ENCODE assay signal across 21 cellular contexts in the genomic region with DNA sequence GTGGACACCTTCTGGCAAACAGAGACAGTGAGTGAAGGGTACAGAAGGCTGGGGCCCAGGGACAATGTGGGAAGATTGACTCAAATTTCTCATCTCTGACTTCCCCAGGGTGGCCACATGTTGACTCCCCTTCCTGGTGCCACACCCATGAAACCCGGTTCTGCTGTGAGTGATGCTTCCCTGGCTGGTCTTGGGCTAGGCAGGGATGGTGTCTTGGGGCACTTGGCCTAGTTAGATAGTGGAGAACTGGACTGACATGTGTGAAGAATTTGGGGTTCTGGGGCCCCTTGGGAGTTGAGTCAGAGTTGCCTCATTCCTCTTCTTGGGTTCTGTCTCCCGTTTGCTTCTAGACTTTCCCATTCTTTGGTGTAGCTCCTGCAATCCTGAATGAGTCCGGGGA. TPM values are rescaled to one million over a fixed set of nuclear protein-coding genes. Genes with fewer than 3 reads are reported as not detected.
DNase-seq lines count a peak whose midpoint lies in the region; ATAC-seq and TF ChIP-seq lines count a peak whose summit lies in the region.
"Had no signal": no experiment of that assay in that cellular context is flagged by ENCODE, and none has a peak within 500 bp of the region (broad histone marks: within the 10 kb centered on the region; RNA-seq: fewer than 3 reads in every experiment).

No MANE protein-coding gene starts in this region.

- H2AFZ ChIP-seq in OCI-LY7 (ENCODE audit: low read length): no peak overlapping the region

- no TSS peak for BruUV-seq in OCI-LY7 (replicated peaks; lab: Mats Ljungman, UMichigan)

- no peak overlapping the region for H3K4me2 ChIP-seq in OCI-LY7 (ENCODE audit: low read length)

- CTCF ChIA-PET in activated CD4-positive, alpha-beta memory T cell treated with anti-CD3 and anti-CD28 coated beads for 36 hours (lab: Charles Lee): interaction anchor here (1.1 kb wide), 1 partner anchor 51 kb away, joined by 3 read pairs; no protein-coding TSS in a partner anchor
- CTCF ChIA-PET in activated CD4-positive, alpha-beta memory T cell treated with anti-CD3 and anti-CD28 coated beads, Interleukin-2, amount 10 ng/mL, durations not matched to agents 7 days and 5 days (lab: Charles Lee): no interaction called here
- CTCF ChIA-PET in OCI-LY7 (lab: Charles Lee; ENCODE audit: unreplicated experiment): no interaction called here

- no peak overlapping the region for H3K4me3 ChIP-seq in skeletal muscle tissue (ENCODE audit: low read length in 3 of 3)
- H3K4me3 ChIP-seq in OCI-LY7 (ENCODE audit: low read depth, low read length, poor library complexity, severe bottlenecking): no peak overlapping the region
- H3K4me3 ChIP-seq: A549, prostate gland had no signal

- POLR2A ChIA-PET in activated CD4-positive, alpha-beta memory T cell treated with anti-CD3 and anti-CD28 coated beads for 36 hours (lab: Charles Lee): no interaction called here
- POLR2A ChIA-PET in activated CD4-positive, alpha-beta memory T cell treated with anti-CD3 and anti-CD28 coated beads, Interleukin-2, amount 10 ng/mL, durations not matched to agents 7 days and 5 days (lab: Charles Lee): no interaction called here
- POLR2A ChIA-PET in OCI-LY7 (lab: Charles Lee): interaction anchor here (0.6 kb wide), 1 partner anchor 13 kb away, joined by 6 read pairs; no protein-coding TSS in a partner anchor

- H3K36me3 Mint-ChIP-seq in activated CD4-positive, alpha-beta memory T cell treated with anti-CD3 and anti-CD28 coated beads for 36 hours: peaks cover 19% of the 10 kb centered on the region
- peaks cover 55% of the 10 kb centered on the region for H3K36me3 Mint-ChIP-seq in activated CD4-positive, alpha-beta memory T cell treated with anti-CD3 and anti-CD28 coated beads, Interleukin-2, amount 10 ng/mL, durations not matched to agents 7 days and 5 days (ENCODE audit: low read depth)
- H3K36me3 Mint-ChIP-seq in activated T-helper 17 cell treated with anti-CD3 and anti-CD28 coated beads, Interleukin-2, amount 50 U/mL, for 72 hours (ENCODE audit: low read depth): peaks cover 12% of the 10 kb centered on the region

- ATAC-seq in activated T-helper 17 cell treated with anti-CD3 and anti-CD28 coated beads, Interleukin-2, amount 50 U/mL, for 72 hours (replicated peaks): peak; percentile 56
- ATAC-seq: A549; effector memory CD8-positive, alpha-beta T cell had no signal

- H3K4me3 Mint-ChIP-seq in activated CD4-positive, alpha-beta memory T cell treated with anti-CD3 and anti-CD28 coated beads for 36 hours: no peak overlapping the region
- no peak overlapping the region for H3K4me3 Mint-ChIP-seq in activated CD4-positive, alpha-beta memory T cell treated with anti-CD3 and anti-CD28 coated beads, Interleukin-2, amount 10 ng/mL, durations not matched to agents 7 days and 5 days
- H3K4me3 Mint-ChIP-seq in activated T-helper 17 cell treated with anti-CD3 and anti-CD28 coated beads, Interleukin-2, amount 50 U/mL, for 72 hours: no peak overlapping the region
- H3K4me3 Mint-ChIP-seq: CD4-positive, alpha-beta T cell; effector memory CD8-positive, alpha-beta T cell had no signal

- H3K27ac ChIP-seq in skeletal muscle tissue (ENCODE audit: low read depth, low read length): peak overlapping the region; percentile 86
- no peak overlapping the region for H3K27ac ChIP-seq in OCI-LY7 (ENCODE audit: low read depth, low read length, poor library complexity, severe bottlenecking)
- H3K27ac ChIP-seq: prostate gland had no signal

- DNase-seq in activated CD4-positive, alpha-beta memory T cell treated with anti-CD3 and anti-CD28 coated beads for 36 hours: peak; percentile 52
- no peak for DNase-seq in activated CD4-positive, alpha-beta memory T cell treated with anti-CD3 and anti-CD28 coated beads, Interleukin-2, amount 10 ng/mL, durations not matched to agents 7 days and 5 days
- DNase-seq in AG08395 (ENCODE audit: low spot score) (peak; percentile 12), OCI-LY7 (ENCODE audit: low spot score) (no peak), DMS79 (lab: John Stamatoyannopoulos, UW) (no peak), NCI-H2107 (lab: John Stamatoyannopoulos, UW) (no peak)
- DNase-seq: activated naive CD4-positive, alpha-beta T cell; CD4-positive, alpha-beta T cell; DND-41; effector memory CD8-positive, alpha-beta T cell; Kasumi-1; kidney glomerular epithelial cell; midbrain; NCI-H1092 treated with DMSO at 0.1 percent for 48 hours; NCI-H524 treated with DMSO at 0.1 percent for 48 hours; SHP77 treated with DMSO at 0.1 percent for 48 hours; stimulated activated CD4-positive, alpha-beta T cell treated with anti-CD3 and anti-CD28 coated beads, Interleukin-12 subunit alpha, Interleukin-12 subunit beta, amount 100 ng/mL, for 4 hours had no signal

- peaks cover 47% of the 10 kb centered on the region for H3K4me1 Mint-ChIP-seq in activated CD4-positive, alpha-beta memory T cell treated with anti-CD3 and anti-CD28 coated beads for 36 hours (ENCODE audit: low read depth)
- H3K4me1 Mint-ChIP-seq in activated CD4-positive, alpha-beta memory T cell treated with anti-CD3 and anti-CD28 coated beads, Interleukin-2, amount 10 ng/mL, durations not matched to agents 7 days and 5 days: peaks cover 60% of the 10 kb centered on the region
- peaks cover 31% of the 10 kb centered on the region for H3K4me1 Mint-ChIP-seq in activated T-helper 17 cell treated with anti-CD3 and anti-CD28 coated beads, Interleukin-2, amount 50 U/mL, for 72 hours

- no peak for TF ChIP-seq CTCF in OCI-LY7 (conservative IDR thresholded peaks at IDR 0.05; ENCODE audit: low read length)

- no peaks in the 10 kb centered on the region for H3K27me3 Mint-ChIP-seq in activated CD4-positive, alpha-beta memory T cell treated with anti-CD3 and anti-CD28 coated beads for 36 hours
- H3K27me3 Mint-ChIP-seq in activated CD4-positive, alpha-beta memory T cell treated with anti-CD3 and anti-CD28 coated beads, Interleukin-2, amount 10 ng/mL, durations not matched to agents 7 days and 5 days: no peaks in the 10 kb centered on the region
- H3K27me3 Mint-ChIP-seq in activated T-helper 17 cell treated with anti-CD3 and anti-CD28 coated beads, Interleukin-2, amount 50 U/mL, for 72 hours: no peaks in the 10 kb centered on the region
- H3K27me3 Mint-ChIP-seq: CD4-positive, alpha-beta T cell; effector memory CD8-positive, alpha-beta T cell had no signal

- H3K36me3 ChIP-seq in skeletal muscle tissue (ENCODE audit: control insufficient read depth in 3 of 3, insufficient read depth in 3 of 3, low read length in 3 of 3) (peaks cover 39 to 59% (median 52%) of the 10 kb centered on the region in 3 donors), OCI-LY7 (ENCODE audit: insufficient read depth, low read length) (peaks cover 6% of the 10 kb centered on the region; the same call in 1 of the 2 replicates)
- H3K36me3 ChIP-seq: prostate gland had no signal

- H3K9me2 ChIP-seq in OCI-LY7 (ENCODE audit: insufficient read depth, low read length): no peaks in the 10 kb centered on the region

- H3K27ac Mint-ChIP-seq in activated CD4-positive, alpha-beta memory T cell treated with anti-CD3 and anti-CD28 coated beads for 36 hours: no peak overlapping the region
- no peak overlapping the region for H3K27ac Mint-ChIP-seq in activated CD4-positive, alpha-beta memory T cell treated with anti-CD3 and anti-CD28 coated beads, Interleukin-2, amount 10 ng/mL, durations not matched to agents 7 days and 5 days
- no peak overlapping the region for H3K27ac Mint-ChIP-seq in activated T-helper 17 cell treated with anti-CD3 and anti-CD28 coated beads, Interleukin-2, amount 50 U/mL, for 72 hours
- H3K27ac Mint-ChIP-seq: CD4-positive, alpha-beta T cell; effector memory CD8-positive, alpha-beta T cell had no signal

- no peaks in the 10 kb centered on the region for H3K9me3 Mint-ChIP-seq in activated CD4-positive, alpha-beta memory T cell treated with anti-CD3 and anti-CD28 coated beads for 36 hours
- peaks cover 2% of the 10 kb centered on the region for H3K9me3 Mint-ChIP-seq in activated CD4-positive, alpha-beta memory T cell treated with anti-CD3 and anti-CD28 coated beads, Interleukin-2, amount 10 ng/mL, durations not matched to agents 7 days and 5 days
- H3K9me3 Mint-ChIP-seq in activated T-helper 17 cell treated with anti-CD3 and anti-CD28 coated beads, Interleukin-2, amount 50 U/mL, for 72 hours: no peaks in the 10 kb centered on the region
- H3K9me3 Mint-ChIP-seq: CD4-positive, alpha-beta T cell; effector memory CD8-positive, alpha-beta T cell had no signal

- H3K9me3 ChIP-seq in skeletal muscle tissue (ENCODE audit: control insufficient read depth in 3 of 3, low read length in 3 of 3) (no peaks in the 10 kb centered on the region), OCI-LY7 (ENCODE audit: low read length) (no peaks in the 10 kb centered on the region)
- H3K9me3 ChIP-seq: prostate gland had no signal

- H3K27me3 ChIP-seq in skeletal muscle tissue (ENCODE audit: control insufficient read depth in 3 of 3, insufficient read depth in 3 of 3, low read length in 3 of 3): no peaks in the 10 kb centered on the region

- intact Hi-C loops in activated CD4-positive, alpha-beta memory T cell treated with anti-CD3 and anti-CD28 coated beads for 36 hours (cut with micrococcal nuclease): no loop called here
- intact Hi-C loops in OCI-LY7 (cut with micrococcal nuclease; ENCODE audit: unreplicated experiment): no loop called here

- H3K4me1 ChIP-seq in skeletal muscle tissue (ENCODE audit: control insufficient read depth in 3 of 3, insufficient read depth in 3 of 3, low read length in 3 of 3) (peaks cover 35 to 54% (median 38%) of the 10 kb centered on the region in 3 donors), OCI-LY7 (ENCODE audit: insufficient read depth, low read length, poor library complexity, severe bottlenecking) (peaks cover 3% of the 10 kb centered on the region)
- H3K4me1 ChIP-seq: prostate gland had no signal

- no peaks in the 10 kb centered on the region for H4K20me1 ChIP-seq in OCI-LY7 (ENCODE audit: insufficient read depth, low read length)

- H3K79me2 ChIP-seq in OCI-LY7 (ENCODE audit: insufficient read depth, low read depth, low read length): no peaks in the 10 kb centered on the region

- H3K9ac ChIP-seq in skeletal muscle tissue (ENCODE audit: low read depth in 1 of 3, low read length in 3 of 3): no peak overlapping the region

RNA-seq across cellular contexts. Expression of a gene that starts 34.2 kb away (rescaled TPM):
- total RNA-seq in activated CD4-positive, alpha-beta memory T cell treated with anti-CD3 and anti-CD28 coated beads for 36 hours: 10 to 100 TPM; 67.7 to 72.2 TPM
- 10 to 100 TPM; 54.2 to 60.0 TPM for total RNA-seq in activated CD4-positive, alpha-beta memory T cell treated with anti-CD3 and anti-CD28 coated beads, Interleukin-2, amount 10 ng/mL, durations not matched to agents 7 days and 5 days
- 10 to 100 TPM; 54.7 to 57.4 TPM for total RNA-seq in activated T-helper 17 cell treated with anti-CD3 and anti-CD28 coated beads, Interleukin-2, amount 50 U/mL, for 72 hours
- total RNA-seq in skeletal muscle tissue: 18.3 TPM
- total RNA-seq in OCI-LY7 (2014; rRNA removed; shearing (Covaris generic)): 91.4 and 105 TPM in 2 replicates
- 78.7 and 103 TPM in 2 replicates for total RNA-seq in OCI-LY7 (2022)

RNA-seq across cellular contexts. Expression of a gene that starts 34.2 kb away (rescaled TPM):
- under 1 TPM; 0.50 to 0.61 TPM for total RNA-seq in activated CD4-positive, alpha-beta memory T cell treated with anti-CD3 and anti-CD28 coated beads for 36 hours
- under 1 TPM; 0.08 to 0.15 TPM for total RNA-seq in activated CD4-positive, alpha-beta memory T cell treated with anti-CD3 and anti-CD28 coated beads, Interleukin-2, amount 10 ng/mL, durations not matched to agents 7 days and 5 days
- under 1 TPM; 0.24 to 0.29 TPM for total RNA-seq in activated T-helper 17 cell treated with anti-CD3 and anti-CD28 coated beads, Interleukin-2, amount 50 U/mL, for 72 hours
- 19.3 TPM for total RNA-seq in skeletal muscle tissue
- 0.08 and 0.79 TPM in 2 replicates for total RNA-seq in OCI-LY7 (2014; rRNA removed; shearing (Covaris generic))
- total RNA-seq in OCI-LY7 (2022): 0.63 and 0.70 TPM in 2 replicates

RNA-seq across cellular contexts. Expression of a gene that starts 45.0 kb away (rescaled TPM):
- 10 to 100 TPM; 45.6 to 47.7 TPM for total RNA-seq in activated CD4-positive, alpha-beta memory T cell treated with anti-CD3 and anti-CD28 coated beads for 36 hours
- total RNA-seq in activated CD4-positive, alpha-beta memory T cell treated with anti-CD3 and anti-CD28 coated beads, Interleukin-2, amount 10 ng/mL, durations not matched to agents 7 days and 5 days: 10 to 100 TPM; 43.5 to 47.5 TPM
- 10 to 100 TPM; 31.7 to 42.0 TPM for total RNA-seq in activated T-helper 17 cell treated with anti-CD3 and anti-CD28 coated beads, Interleukin-2, amount 50 U/mL, for 72 hours
- total RNA-seq in skeletal muscle tissue: 71.0 TPM
- total RNA-seq in OCI-LY7 (2014; rRNA removed; shearing (Covaris generic)): 21.0 and 21.4 TPM in 2 replicates
- total RNA-seq in OCI-LY7 (2022): 18.2 and 19.9 TPM in 2 replicates

RNA-seq across cellular contexts. Expression of a gene that starts 48.8 kb away (rescaled TPM):
- 10 to 100 TPM; 12.3 to 14.2 TPM for total RNA-seq in activated CD4-positive, alpha-beta memory T cell treated with anti-CD3 and anti-CD28 coated beads for 36 hours
- 1 to 10 TPM; 5.7 to 5.9 TPM for total RNA-seq in activated CD4-positive, alpha-beta memory T cell treated with anti-CD3 and anti-CD28 coated beads, Interleukin-2, amount 10 ng/mL, durations not matched to agents 7 days and 5 days
- total RNA-seq in activated T-helper 17 cell treated with anti-CD3 and anti-CD28 coated beads, Interleukin-2, amount 50 U/mL, for 72 hours: 10 to 100 TPM in 1 of 2 donors, 1 to 10 TPM in 1; 7.3 to 21.1 TPM
- total RNA-seq in skeletal muscle tissue (2.6 TPM), OCI-LY7 (2022) (0.98 and 1.8 TPM in 2 replicates)
- 1.5 and 2.7 TPM in 2 replicates for total RNA-seq in OCI-LY7 (2014; rRNA removed; shearing (Covaris generic))

Comparison
In these comparisons a context has a peak if more than half of its experiments do, and no peak if none do; other contexts are left out.
1. DNase-seq: peak in activated CD4-positive, alpha-beta memory T cell treated with anti-CD3 and anti-CD28 coated beads for 36 hours (single experiment) and AG08395 (single experiment); none in activated CD4-positive, alpha-beta memory T cell treated with anti-CD3 and anti-CD28 coated beads, Interleukin-2, amount 10 ng/mL, durations not matched to agents 7 days and 5 days (single experiment), OCI-LY7 (single experiment), DMS79 (single experiment) and NCI-H2107 (single experiment).
2. RNA of a gene that starts 34.2 kb away (total RNA-seq): 19.3 TPM in skeletal muscle tissue (single experiment); 0.08 to 0.79 TPM in OCI-LY7, 0.50 to 0.61 TPM in activated CD4-positive, alpha-beta memory T cell treated with anti-CD3 and anti-CD28 coated beads for 36 hours, 0.24 to 0.29 TPM in activated T-helper 17 cell treated with anti-CD3 and anti-CD28 coated beads, Interleukin-2, amount 50 U/mL, for 72 hours and 0.08 to 0.15 TPM in activated CD4-positive, alpha-beta memory T cell treated with anti-CD3 and anti-CD28 coated beads, Interleukin-2, amount 10 ng/mL, durations not matched to agents 7 days and 5 days; every median in the first group is over 10 times any median in the second.